Comparison of ENCODE assay signal across 17 cellular contexts in the genomic region with DNA sequence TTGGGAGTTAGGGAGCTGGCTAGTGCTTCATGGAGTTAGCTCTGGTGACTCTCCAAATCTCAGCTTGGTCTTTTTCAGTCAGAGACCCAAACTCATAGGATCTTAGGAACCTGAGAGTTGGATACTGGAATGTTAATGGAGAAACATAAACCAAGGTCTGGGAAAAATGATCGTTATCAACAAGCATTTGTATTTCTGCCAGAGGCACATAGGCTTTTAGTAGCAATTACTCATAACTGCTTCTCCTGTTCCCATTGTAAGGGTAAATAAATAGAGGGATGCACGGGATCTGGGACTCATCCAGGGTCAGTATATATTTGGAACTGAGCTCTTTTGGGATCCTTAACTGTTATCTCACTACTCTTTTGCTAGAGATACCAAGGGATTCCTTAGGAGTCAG. TPM values are rescaled to one million over a fixed set of nuclear protein-coding genes. Genes with fewer than 3 reads are reported as not detected.
DNase-seq lines count a peak whose midpoint lies in the region; ATAC-seq and TF ChIP-seq lines count a peak whose summit lies in the region.
"Had no signal": no experiment of that assay in that cellular context is flagged by ENCODE, and none has a peak within 500 bp of the region (broad histone marks: within the 10 kb centered on the region; RNA-seq: fewer than 3 reads in every experiment).

No MANE protein-coding gene starts in this region.

- H3K9me3 ChIP-seq in body of pancreas: no peaks in the 10 kb centered on the region
- H3K9me3 ChIP-seq in suprapubic skin: no peaks in the 10 kb centered on the region

- H3K9me3 Mint-ChIP-seq in Calu3 (ENCODE audit: low read depth, unreplicated experiment): no peaks in the 10 kb centered on the region
- no peaks in the 10 kb centered on the region for H3K9me3 Mint-ChIP-seq in activated naive CD4-positive, alpha-beta T cell treated with anti-CD3 and anti-CD28 coated beads, Interleukin-2, amount 10 ng/mL, durations not matched to agents 7 days and 5 days

- ATAC-seq in body of pancreas (no peak), GM19455 (IDR thresholded peaks at IDR 0.05; ENCODE audit: unreplicated experiment) (no peak)
- ATAC-seq: HCT116 had no signal

- BruUV-seq in Calu3 (replicated peaks; lab: Mats Ljungman, UMichigan): no TSS peak

- H3K27me3 Mint-ChIP-seq in Calu3 (ENCODE audit: unreplicated experiment): no peaks in the 10 kb centered on the region
- peaks cover 45% of the 10 kb centered on the region for H3K27me3 Mint-ChIP-seq in activated naive CD4-positive, alpha-beta T cell treated with anti-CD3 and anti-CD28 coated beads, Interleukin-2, amount 10 ng/mL, durations not matched to agents 7 days and 5 days

- peaks cover 70% of the 10 kb centered on the region for H3K36me3 Mint-ChIP-seq in Calu3 (ENCODE audit: insufficient read depth, unreplicated experiment)
- no peaks in the 10 kb centered on the region for H3K36me3 Mint-ChIP-seq in activated naive CD4-positive, alpha-beta T cell treated with anti-CD3 and anti-CD28 coated beads, Interleukin-2, amount 10 ng/mL, durations not matched to agents 7 days and 5 days
- H3K36me3 Mint-ChIP-seq: CD4-positive, CD25-positive, alpha-beta regulatory T cell; CD8-positive, alpha-beta memory T cell had no signal

- CTCF ChIA-PET in Calu3 (lab: Charles Lee): interaction anchor here (0.6 to 1.3 kb wide), 5 partner anchors 9 to 315 kb away, joined by 3 to 4 read pairs (median 3); no protein-coding TSS in a partner anchor
- CTCF ChIA-PET in activated naive CD4-positive, alpha-beta T cell treated with anti-CD3 and anti-CD28 coated beads, Interleukin-2, amount 10 ng/mL, durations not matched to agents 7 days and 5 days (lab: Charles Lee): no interaction called here

- 17 to 31% methylated on average over 2 of the region's 2 CpGs for WGBS in body of pancreas, 2 donors
- WGBS in suprapubic skin: 50% methylated on average over 2 of the region's 2 CpGs

- peaks cover 11% of the 10 kb centered on the region for H3K4me1 ChIP-seq in body of pancreas
- H3K4me1 ChIP-seq in suprapubic skin: peaks cover 15% of the 10 kb centered on the region

- H3K27ac Mint-ChIP-seq in Calu3 (ENCODE audit: unreplicated experiment): peak overlapping the region; percentile 84
- H3K27ac Mint-ChIP-seq in activated naive CD4-positive, alpha-beta T cell treated with anti-CD3 and anti-CD28 coated beads, Interleukin-2, amount 10 ng/mL, durations not matched to agents 7 days and 5 days: no peak overlapping the region
- H3K27ac Mint-ChIP-seq: B cell; CD4-positive, CD25-positive, alpha-beta regulatory T cell; CD8-positive, alpha-beta memory T cell had no signal

- TF ChIP-seq EP300 in suprapubic skin (IDR thresholded peaks at IDR 0.05): no peak

- H3K4me3 ChIP-seq in LNCaP clone FGC (ENCODE audit: low read depth, low read length) (no peak overlapping the region), body of pancreas (no peak overlapping the region), suprapubic skin (peak overlapping the region; percentile 47)
- H3K4me3 ChIP-seq: BLaER1 treated with 17β-estradiol and CSF1 and Interleukin-3, amounts not matched to agents 10 nM and 100 nM had no signal

- intact Hi-C loops in Calu3 (cut with micrococcal nuclease; ENCODE audit: unreplicated experiment) (loop anchor here (2.0 kb wide), 2 partner anchors 14 to 54 kb away; no protein-coding TSS in a partner anchor), body of pancreas (cut with DNase I) (no loop called here)

- H3K4me3 Mint-ChIP-seq in Calu3 (ENCODE audit: low read depth, unreplicated experiment): peak overlapping the region; percentile 65
- no peak overlapping the region for H3K4me3 Mint-ChIP-seq in activated naive CD4-positive, alpha-beta T cell treated with anti-CD3 and anti-CD28 coated beads, Interleukin-2, amount 10 ng/mL, durations not matched to agents 7 days and 5 days
- H3K4me3 Mint-ChIP-seq: B cell; CD4-positive, CD25-positive, alpha-beta regulatory T cell; CD8-positive, alpha-beta memory T cell had no signal

- TF ChIP-seq CTCF in Calu3 (IDR thresholded peaks at IDR 0.05; ENCODE audit: unreplicated experiment): no peak
- no peak for TF ChIP-seq CTCF in LNCaP clone FGC (IDR thresholded peaks at IDR 0.05; ENCODE audit: control insufficient read depth, extremely low read depth, insufficient read depth)
- no peak for TF ChIP-seq CTCF in body of pancreas (IDR thresholded peaks at IDR 0.05)
- no peak for TF ChIP-seq CTCF in suprapubic skin (IDR thresholded peaks at IDR 0.05)

- DNase-seq in Calu3 (no peak), LNCaP clone FGC (ENCODE audit: low read depth) (peak; percentile 93), body of pancreas (no peak), suprapubic skin (ENCODE audit: low spot score in 2 of 2) (no peak), NCI-H1694 treated with DMSO at 0.1 percent for 48 hours (lab: John Stamatoyannopoulos, UW) (no peak)
- DNase-seq in activated naive CD4-positive, alpha-beta T cell treated with anti-CD3 and anti-CD28 coated beads, Interleukin-2, amount 10 ng/mL, durations not matched to agents 7 days and 5 days: no peak
- DNase-seq: CD4-positive, CD25-positive, alpha-beta regulatory T cell; CD8-positive, alpha-beta memory T cell; COR-L47; GDM1; GOT3; H7 had no signal

- TF ChIP-seq POLR2A in body of pancreas (IDR thresholded peaks at IDR 0.05) (no peak), suprapubic skin (IDR thresholded peaks at IDR 0.05) (no peak)

- no peaks in the 10 kb centered on the region for H3K36me3 ChIP-seq in body of pancreas (replicated peaks in 1 of 2; ENCODE audit: insufficient read depth in 1 of 2, low read depth in 2 of 2)
- no peaks in the 10 kb centered on the region for H3K36me3 ChIP-seq in suprapubic skin
- H3K36me3 ChIP-seq: BLaER1 treated with 17β-estradiol and CSF1 and Interleukin-3, amounts not matched to agents 10 nM and 100 nM had no signal

- peaks cover 43% of the 10 kb centered on the region for H3K4me1 Mint-ChIP-seq in Calu3 (ENCODE audit: low read depth, unreplicated experiment)
- H3K4me1 Mint-ChIP-seq in activated naive CD4-positive, alpha-beta T cell treated with anti-CD3 and anti-CD28 coated beads, Interleukin-2, amount 10 ng/mL, durations not matched to agents 7 days and 5 days: peaks cover 8% of the 10 kb centered on the region

- H3K27ac ChIP-seq in body of pancreas (peak overlapping the region in 3 of 4 donors; percentile 56 to 67 (median 66)), suprapubic skin (peak overlapping the region; percentile 34)
- H3K27ac ChIP-seq: BLaER1 treated with 17β-estradiol and CSF1 and Interleukin-3, amounts not matched to agents 10 nM and 100 nM had no signal

- no peaks in the 10 kb centered on the region for H3K27me3 ChIP-seq in body of pancreas
- peaks cover 30% of the 10 kb centered on the region for H3K27me3 ChIP-seq in suprapubic skin

RNA-seq across cellular contexts. Expression of a gene that starts 4.8 kb away (rescaled TPM):
- 41.6 and 42.9 TPM in 2 replicates for total RNA-seq in Calu3 (2022)
- 1 to 10 TPM; 1.8 to 6.6 TPM for total RNA-seq in body of pancreas
- total RNA-seq in suprapubic skin: 10 to 100 TPM; 11.1 to 31.8 (median 23.2) TPM
- total RNA-seq: A172; B cell; CD4-positive, CD25-positive, alpha-beta regulatory T cell; CD8-positive, alpha-beta memory T cell; H7 had no signal
